ENCODE assay signal across 11 cellular contexts in genomic region chr13:98541701-98542203, GRCh38. TPM values are rescaled to one million over a fixed set of nuclear protein-coding genes. Genes with fewer than 3 reads are reported as not detected.
DNase-seq lines count a peak whose midpoint lies in the region; ATAC-seq and TF ChIP-seq lines count a peak whose summit lies in the region.
"Had no signal": no experiment of that assay in that cellular context is flagged by ENCODE, and none has a peak within 500 bp of the region (broad histone marks: within the 10 kb centered on the region; RNA-seq: fewer than 3 reads in every experiment).

No MANE protein-coding gene starts in this region.

- ATAC-seq in natural killer cell treated with Interleukin-12 subunit alpha and Interleukin-12 subunit beta and Interleukin-15 and Interleukin-18, amount 100 ng/mL, for 72 hours, result no peak
- no peak for ATAC-seq in natural killer cell
- peak; percentile 22 for ATAC-seq in left lung
- no peak for ATAC-seq in GM18520 (IDR thresholded peaks at IDR 0.05; ENCODE audit: unreplicated experiment)
- ATAC-seq in GM21367 (IDR thresholded peaks at IDR 0.05; ENCODE audit: unreplicated experiment), result no peak

- intact Hi-C loops in natural killer cell (cut with micrococcal nuclease) (no loop called here), left lung (cut with DNase I) (no loop called here), vagina (cut with DNase I) (no loop called here)

- H3K4me3 ChIP-seq in adipocyte (ENCODE audit: low read length) (peak overlapping the region; percentile 72), left lung (no peak overlapping the region), vagina (no peak overlapping the region)
- H3K4me3 ChIP-seq: prostate gland had no signal

- peaks cover 61% of the 10 kb centered on the region for H3K4me1 ChIP-seq in adipocyte (ENCODE audit: control insufficient read depth, insufficient read depth, low read length)
- peaks cover 24 to 80% of the 10 kb centered on the region in 2 donors for H3K4me1 ChIP-seq in left lung
- H3K4me1 ChIP-seq in vagina, result peaks cover 99% of the 10 kb centered on the region

- peaks cover 58 to 77% of the 10 kb centered on the region in 2 donors for H3K4me1 Mint-ChIP-seq in natural killer cell treated with Interleukin-12 subunit alpha and Interleukin-12 subunit beta and Interleukin-15 and Interleukin-18, amount 100 ng/mL, for 72 hours (ENCODE audit: low read depth in 2 of 2)
- H3K4me1 Mint-ChIP-seq in natural killer cell, result peaks cover 73 to 77% of the 10 kb centered on the region in 2 donors

- no peaks in the 10 kb centered on the region for H3K9me3 Mint-ChIP-seq in natural killer cell treated with Interleukin-12 subunit alpha and Interleukin-12 subunit beta and Interleukin-15 and Interleukin-18, amount 100 ng/mL, for 72 hours
- no peaks in the 10 kb centered on the region for H3K9me3 Mint-ChIP-seq in natural killer cell

- TF ChIP-seq CTCF in natural killer cell (IDR thresholded peaks at IDR 0.05) (no peak), left lung (IDR thresholded peaks at IDR 0.05) (no peak), vagina (IDR thresholded peaks at IDR 0.05) (no peak)

- no peaks in the 10 kb centered on the region for H3K36me3 ChIP-seq in adipocyte (ENCODE audit: control insufficient read depth, insufficient read depth, low read length, severe bottlenecking)
- peaks cover 0 to 4% of the 10 kb centered on the region in 2 donors for H3K36me3 ChIP-seq in left lung
- peaks cover 0 to 4% of the 10 kb centered on the region in 2 donors for H3K36me3 ChIP-seq in vagina
- H3K36me3 ChIP-seq: prostate gland had no signal

- H3K27me3 ChIP-seq in adipocyte (replicated peaks; ENCODE audit: control insufficient read depth, insufficient read depth, low read length) (no peaks in the 10 kb centered on the region), left lung (no peaks in the 10 kb centered on the region), vagina (no peaks in the 10 kb centered on the region)

- H3K9ac ChIP-seq in adipocyte (ENCODE audit: low read length), result peak overlapping the region; percentile 55

- H3K36me3 Mint-ChIP-seq in natural killer cell treated with Interleukin-12 subunit alpha and Interleukin-12 subunit beta and Interleukin-15 and Interleukin-18, amount 100 ng/mL, for 72 hours, result no peaks in the 10 kb centered on the region
- H3K36me3 Mint-ChIP-seq in natural killer cell, result no peaks in the 10 kb centered on the region

- peak overlapping the region; percentile 71 for H3K4me3 Mint-ChIP-seq in natural killer cell treated with Interleukin-12 subunit alpha and Interleukin-12 subunit beta and Interleukin-15 and Interleukin-18, amount 100 ng/mL, for 72 hours
- no peak overlapping the region for H3K4me3 Mint-ChIP-seq in natural killer cell

- H3K9me3 ChIP-seq in adipocyte (ENCODE audit: control insufficient read depth, low read length) (no peaks in the 10 kb centered on the region), left lung (no peaks in the 10 kb centered on the region), vagina (no peaks in the 10 kb centered on the region)
- H3K9me3 ChIP-seq: prostate gland had no signal

- H3K27ac Mint-ChIP-seq in natural killer cell treated with Interleukin-12 subunit alpha and Interleukin-12 subunit beta and Interleukin-15 and Interleukin-18, amount 100 ng/mL, for 72 hours, result peak overlapping the region in 1 of 2 donors; percentile 45
- peak overlapping the region in 1 of 2 donors; percentile 80 for H3K27ac Mint-ChIP-seq in natural killer cell

- DNase-seq in natural killer cell treated with Interleukin-12 subunit alpha and Interleukin-12 subunit beta and Interleukin-15 and Interleukin-18, amount 100 ng/mL, for 72 hours (ENCODE audit: low spot score), result no peak
- DNase-seq in natural killer cell (no peak), adipocyte (ENCODE audit: low read depth) (no peak), left lung (no peak), vagina (ENCODE audit: extremely low spot score in 2 of 2) (no peak), NCI-H748 treated with DMSO at 0.1 percent for 48 hours (lab: John Stamatoyannopoulos, UW) (no peak)
- DNase-seq: effector CD4-positive, alpha-beta T cell; NCI-H510A had no signal

- no peaks in the 10 kb centered on the region for H3K27me3 Mint-ChIP-seq in natural killer cell treated with Interleukin-12 subunit alpha and Interleukin-12 subunit beta and Interleukin-15 and Interleukin-18, amount 100 ng/mL, for 72 hours
- no peaks in the 10 kb centered on the region for H3K27me3 Mint-ChIP-seq in natural killer cell (ENCODE audit: low read depth in 2 of 2)

- H3K27ac ChIP-seq in left lung (no peak overlapping the region), vagina (peak overlapping the region; percentile 54)

- TF ChIP-seq POLR2A in vagina (IDR thresholded peaks at IDR 0.05), result no peak

RNA-seq across cellular contexts. Expression of gene STK24, which starts 35.2 kb away (rescaled TPM):
- 10 to 100 TPM; 73.0 to 90.1 TPM for total RNA-seq in natural killer cell treated with Interleukin-12 subunit alpha and Interleukin-12 subunit beta and Interleukin-15 and Interleukin-18, amount 100 ng/mL, for 72 hours
- total RNA-seq in natural killer cell, result 10 to 100 TPM; 64.5 to 78.4 (median 70.4) TPM
- 10 to 100 TPM; 81.5 to 84.0 TPM for total RNA-seq in left lung
- 82.5 TPM for total RNA-seq in vagina
